In genomic region chr3:114350271-114350670, GRCh38 we compare ENCODE assay signal across 33 cellular contexts. TPM values are rescaled to one million over a fixed set of nuclear protein-coding genes. Genes with fewer than 3 reads are reported as not detected.
"Had no signal": no experiment of that assay in that cellular context is flagged by ENCODE, and none has a peak within 500 bp of the region (broad histone marks: within the 10 kb centered on the region; RNA-seq: fewer than 3 reads in every experiment).

No MANE protein-coding gene starts in this region.

- ATAC-seq: effector memory CD8-positive, alpha-beta T cell; esophagus mucosa; foreskin keratinocyte; gastrocnemius medialis; gastroesophageal sphincter had no signal

- H3K27ac ChIP-seq: colonic mucosa, coronary artery, dorsolateral prefrontal cortex, epithelial cell of prostate, esophagus muscularis mucosa, esophagus squamous epithelium, foreskin keratinocyte, gastrocnemius medialis, gastroesophageal sphincter, heart left ventricle, heart right ventricle had no signal

- DNase-seq: colonic mucosa; cortex of kidney; dermis blood vessel endothelial cell; dorsolateral prefrontal cortex; effector CD4-positive, alpha-beta T cell; effector CD8-positive, alpha-beta T cell; effector memory CD4-positive, alpha-beta T cell; effector memory CD8-positive, alpha-beta T cell; endodermal cell; erythroblast; esophagus squamous epithelium; foreskin fibroblast; foreskin keratinocyte; foreskin melanocyte; gastrocnemius medialis; glutamatergic neuron; head of caudate nucleus; heart left ventricle; heart right ventricle had no signal

- H3K9me3 ChIP-seq: colonic mucosa, esophagus muscularis mucosa, esophagus squamous epithelium, gastrocnemius medialis, gastroesophageal sphincter, heart left ventricle had no signal

- H3K27me3 ChIP-seq: colonic mucosa, dorsolateral prefrontal cortex, esophagus muscularis mucosa, esophagus squamous epithelium, foreskin keratinocyte, gastrocnemius medialis, gastroesophageal sphincter, heart left ventricle, heart right ventricle had no signal

- H3K9me3 Mint-ChIP-seq: effector memory CD8-positive, alpha-beta T cell; endodermal cell had no signal

- H3K4me3 ChIP-seq: colonic mucosa, coronary artery, dorsolateral prefrontal cortex, esophagus muscularis mucosa, esophagus squamous epithelium, gastrocnemius medialis, gastroesophageal sphincter, heart left ventricle, heart right ventricle had no signal

- FAIRE-seq: colon, endometrium, endothelial cell of umbilical vein, frontal cortex had no signal

- H3K27me3 Mint-ChIP-seq: dendritic cell treated with granulocyte-macrophage colony-stimulating factor and Interleukin-4, amounts not matched to agents 40 ng/mL and 50 ng/mL, for 4 days; effector memory CD8-positive, alpha-beta T cell had no signal

- H3K36me3 ChIP-seq: colonic mucosa had no signal

- H3K4me1 ChIP-seq: colonic mucosa, esophagus muscularis mucosa, esophagus squamous epithelium, foreskin keratinocyte, gastrocnemius medialis, gastroesophageal sphincter had no signal

- H3K4me3 Mint-ChIP-seq: dendritic cell treated with granulocyte-macrophage colony-stimulating factor and Interleukin-4, amounts not matched to agents 40 ng/mL and 50 ng/mL, for 4 days; effector memory CD8-positive, alpha-beta T cell; endodermal cell had no signal

- H3K27ac Mint-ChIP-seq: dendritic cell treated with granulocyte-macrophage colony-stimulating factor and Interleukin-4, amounts not matched to agents 40 ng/mL and 50 ng/mL, for 4 days; endodermal cell had no signal

RNA-seq across cellular contexts. Expression of gene TIGIT, which starts 56.4 kb away (rescaled TPM):
- total RNA-seq: dermis blood vessel endothelial cell, dermis microvascular lymphatic vessel endothelial cell, endodermal cell, endothelial cell of umbilical vein, epithelial cell of proximal tubule, fibroblast of lung, foreskin keratinocyte, frontal cortex, gastrocnemius medialis, glomerular endothelial cell had no signal
- polyA plus RNA-seq: endothelial cell of umbilical vein, fibroblast of lung, foreskin keratinocyte had no signal
